ENCODE assay signal across 1 cellular context in the genomic region with DNA sequence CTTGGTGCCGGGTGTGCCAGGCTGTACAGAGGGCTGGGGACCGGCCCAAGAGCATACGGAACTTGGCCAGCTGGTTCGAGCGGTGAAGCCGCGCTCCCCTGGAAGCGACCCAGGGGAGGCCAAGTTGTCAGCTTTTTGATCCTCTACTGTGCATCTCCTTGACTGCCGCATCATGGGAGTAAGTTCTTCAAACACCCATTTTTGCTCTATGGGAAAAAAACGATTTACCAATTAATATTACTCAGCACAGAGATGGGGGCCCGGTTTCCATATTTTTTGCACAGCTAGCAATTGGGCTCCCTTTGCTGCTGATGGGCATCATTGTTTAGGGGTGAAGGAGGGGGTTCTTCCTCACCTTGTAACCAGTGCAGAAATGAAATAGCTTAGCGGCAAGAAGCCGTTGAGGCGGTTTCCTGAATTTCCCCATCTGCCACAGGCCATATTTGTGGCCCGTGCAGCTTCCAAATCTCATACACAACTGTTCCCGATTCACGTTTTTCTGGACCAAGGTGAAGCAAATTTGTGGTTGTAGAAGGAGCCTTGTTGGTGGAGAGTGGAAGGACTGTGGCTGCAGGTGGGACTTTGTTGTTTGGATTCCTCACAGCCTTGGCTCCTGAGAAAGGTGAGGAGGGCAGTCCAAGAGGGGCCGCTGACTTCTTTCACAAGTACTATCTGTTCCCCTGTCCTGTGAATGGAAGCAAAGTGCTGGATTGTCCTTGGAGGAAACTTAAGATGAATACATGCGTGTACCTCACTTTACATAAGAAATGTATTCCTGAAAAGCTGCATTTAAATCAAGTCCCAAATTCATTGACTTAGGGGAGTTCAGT.
TF ChIP-seq lines count a peak whose summit lies in the region.

No MANE protein-coding gene starts in this region.

TF ChIP-seq in GM12878, 131 proteins besides CTCF, POLR2A, EP300 and RAD21:
- TF ChIP-seq, protein P1, sequence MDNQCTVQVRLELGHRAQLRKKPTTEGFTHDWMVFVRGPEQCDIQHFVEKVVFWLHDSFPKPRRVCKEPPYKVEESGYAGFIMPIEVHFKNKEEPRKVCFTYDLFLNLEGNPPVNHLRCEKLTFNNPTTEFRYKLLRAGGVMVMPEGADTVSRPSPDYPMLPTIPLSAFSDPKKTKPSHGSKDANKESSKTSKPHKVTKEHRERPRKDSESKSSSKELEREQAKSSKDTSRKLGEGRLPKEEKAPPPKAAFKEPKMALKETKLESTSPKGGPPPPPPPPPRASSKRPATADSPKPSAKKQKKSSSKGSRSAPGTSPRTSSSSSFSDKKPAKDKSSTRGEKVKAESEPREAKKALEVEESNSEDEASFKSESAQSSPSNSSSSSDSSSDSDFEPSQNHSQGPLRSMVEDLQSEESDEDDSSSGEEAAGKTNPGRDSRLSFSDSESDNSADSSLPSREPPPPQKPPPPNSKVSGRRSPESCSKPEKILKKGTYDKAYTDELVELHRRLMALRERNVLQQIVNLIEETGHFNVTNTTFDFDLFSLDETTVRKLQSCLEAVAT (IDR thresholded peaks at IDR 0.05) = peak; percentile 84; the same call in 1 of the 2 replicates
- TF ChIP-seq, protein P2, sequence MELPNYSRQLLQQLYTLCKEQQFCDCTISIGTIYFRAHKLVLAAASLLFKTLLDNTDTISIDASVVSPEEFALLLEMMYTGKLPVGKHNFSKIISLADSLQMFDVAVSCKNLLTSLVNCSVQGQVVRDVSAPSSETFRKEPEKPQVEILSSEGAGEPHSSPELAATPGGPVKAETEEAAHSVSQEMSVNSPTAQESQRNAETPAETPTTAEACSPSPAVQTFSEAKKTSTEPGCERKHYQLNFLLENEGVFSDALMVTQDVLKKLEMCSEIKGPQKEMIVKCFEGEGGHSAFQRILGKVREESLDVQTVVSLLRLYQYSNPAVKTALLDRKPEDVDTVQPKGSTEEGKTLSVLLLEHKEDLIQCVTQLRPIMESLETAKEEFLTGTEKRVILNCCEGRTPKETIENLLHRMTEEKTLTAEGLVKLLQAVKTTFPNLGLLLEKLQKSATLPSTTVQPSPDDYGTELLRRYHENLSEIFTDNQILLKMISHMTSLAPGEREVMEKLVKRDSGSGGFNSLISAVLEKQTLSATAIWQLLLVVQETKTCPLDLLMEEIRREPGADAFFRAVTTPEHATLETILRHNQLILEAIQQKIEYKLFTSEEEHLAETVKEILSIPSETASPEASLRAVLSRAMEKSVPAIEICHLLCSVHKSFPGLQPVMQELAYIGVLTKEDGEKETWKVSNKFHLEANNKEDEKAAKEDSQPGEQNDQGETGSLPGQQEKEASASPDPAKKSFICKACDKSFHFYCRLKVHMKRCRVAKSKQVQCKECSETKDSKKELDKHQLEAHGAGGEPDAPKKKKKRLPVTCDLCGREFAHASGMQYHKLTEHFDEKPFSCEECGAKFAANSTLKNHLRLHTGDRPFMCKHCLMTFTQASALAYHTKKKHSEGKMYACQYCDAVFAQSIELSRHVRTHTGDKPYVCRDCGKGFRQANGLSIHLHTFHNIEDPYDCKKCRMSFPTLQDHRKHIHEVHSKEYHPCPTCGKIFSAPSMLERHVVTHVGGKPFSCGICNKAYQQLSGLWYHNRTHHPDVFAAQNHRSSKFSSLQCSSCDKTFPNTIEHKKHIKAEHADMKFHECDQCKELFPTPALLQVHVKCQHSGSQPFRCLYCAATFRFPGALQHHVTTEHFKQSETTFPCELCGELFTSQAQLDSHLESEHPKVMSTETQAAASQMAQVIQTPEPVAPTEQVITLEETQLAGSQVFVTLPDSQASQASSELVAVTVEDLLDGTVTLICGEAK (IDR thresholded peaks at IDR 0.05; ENCODE audit: borderline replicate concordance) = 0 out of 2 replicates have a peak, but pooled peaks have one; percentile 32
- TF ChIP-seq CHD1 (IDR thresholded peaks at IDR 0.05; ENCODE audit: low read depth, low read length) = no peak
